In genomic region chr1:98003442-98003841, GRCh38 we compare ENCODE assay signal across 23 cellular contexts.
DNase-seq lines count a peak whose midpoint lies in the region; ATAC-seq, FAIRE-seq and TF ChIP-seq lines count a peak whose summit lies in the region.
"Had no signal": no experiment of that assay in that cellular context is flagged by ENCODE, and none has a peak within 500 bp of the region (broad histone marks: within the 10 kb centered on the region; RNA-seq: fewer than 3 reads in every experiment).

No MANE protein-coding gene starts in this region.

- no peak overlapping the region for H3K4me3 Mint-ChIP-seq in stimulated activated memory B cell treated with anti-CD40 and anti-IgM and Interleukin-4, amounts not matched to agents 10 μg/mL and 1 μg/mL and 100 μg/mL, for 72 hours
- H3K4me3 Mint-ChIP-seq: CD4-positive, CD25-positive, alpha-beta regulatory T cell; T-helper 1 cell treated with Interleukin-12 subunit alpha and Interleukin-12 subunit beta and Interleukin-4 antibody, amounts not matched to agents 30 μg/mL and 1 μg/mL, for 36 hours had no signal

- TF ChIP-seq CTCF in A549 (IDR thresholded peaks at IDR 0.05) (no peak), PC-3 (conservative IDR thresholded peaks at IDR 0.05; ENCODE audit: low read depth, low read length) (no peak)

- intact Hi-C loops in PC-3 (cut with micrococcal nuclease) (loop anchor here (5.0 kb wide), 1 partner anchor 329 kb away; no protein-coding TSS in a partner anchor), left ventricle myocardium superior (cut with micrococcal nuclease) (no loop called here)

- H3K27me3 ChIP-seq in PC-3 (ENCODE audit: low read length): no peaks in the 10 kb centered on the region
- H3K27me3 ChIP-seq: BE2C, SJSA1 had no signal

- 0% methylated on average over 1 of the region's 1 CpG for WGBS in A549 (ENCODE audit: missing lambda C conversion rate)

- no peaks in the 10 kb centered on the region for H3K9me3 Mint-ChIP-seq in stimulated activated memory B cell treated with anti-CD40 and anti-IgM and Interleukin-4, amounts not matched to agents 10 μg/mL and 1 μg/mL and 100 μg/mL, for 72 hours
- H3K9me3 Mint-ChIP-seq: T-helper 1 cell treated with Interleukin-12 subunit alpha and Interleukin-12 subunit beta and Interleukin-4 antibody, amounts not matched to agents 30 μg/mL and 1 μg/mL, for 36 hours had no signal

- H3K4me3 ChIP-seq in A549 (no peak overlapping the region), PC-3 (ENCODE audit: low read length) (no peak overlapping the region)
- H3K4me3 ChIP-seq: SJSA1 had no signal

- H3K4me1 Mint-ChIP-seq in stimulated activated memory B cell treated with anti-CD40 and anti-IgM and Interleukin-4, amounts not matched to agents 10 μg/mL and 1 μg/mL and 100 μg/mL, for 72 hours: no peaks in the 10 kb centered on the region

- CTCF ChIA-PET in A549 (lab: Yijun Ruan, JAX) (interaction anchor here (0.6 to 1.6 kb wide), 4 partner anchors 40 to 452 kb away, joined by 3 to 4 read pairs (median 4); no protein-coding TSS in a partner anchor), PC-3 (lab: Charles Lee) (no interaction called here)

- no peak for FAIRE-seq in A549 (lab: Jason Lieb, UNC)

- TF ChIP-seq EP300 in A549 (IDR thresholded peaks at IDR 0.05): no peak

- H3K9me2 ChIP-seq in PC-3 (replicated peaks; ENCODE audit: low read length): no peaks in the 10 kb centered on the region

- H3K27ac Mint-ChIP-seq in stimulated activated memory B cell treated with anti-CD40 and anti-IgM and Interleukin-4, amounts not matched to agents 10 μg/mL and 1 μg/mL and 100 μg/mL, for 72 hours: no peak overlapping the region
- H3K27ac Mint-ChIP-seq: CD4-positive, CD25-positive, alpha-beta regulatory T cell; T-helper 1 cell treated with Interleukin-12 subunit alpha and Interleukin-12 subunit beta and Interleukin-4 antibody, amounts not matched to agents 30 μg/mL and 1 μg/mL, for 36 hours had no signal

- peaks cover 69% of the 10 kb centered on the region for H3K4me1 ChIP-seq in A549
- peaks cover 42% of the 10 kb centered on the region for H3K4me1 ChIP-seq in PC-3 (ENCODE audit: insufficient read depth, low read length)
- H3K4me1 ChIP-seq: BE2C had no signal

- H3K9me3 ChIP-seq in A549 (no peaks in the 10 kb centered on the region), PC-3 (ENCODE audit: low read length) (no peaks in the 10 kb centered on the region)
- H3K9me3 ChIP-seq: BE2C, SJSA1 had no signal

- H3K36me3 Mint-ChIP-seq in stimulated activated memory B cell treated with anti-CD40 and anti-IgM and Interleukin-4, amounts not matched to agents 10 μg/mL and 1 μg/mL and 100 μg/mL, for 72 hours: no peaks in the 10 kb centered on the region
- H3K36me3 Mint-ChIP-seq: CD4-positive, CD25-positive, alpha-beta regulatory T cell had no signal

- no TSS peak for BruUV-seq in PC-3 (replicated peaks; lab: Mats Ljungman, UMichigan)

- no peaks in the 10 kb centered on the region for H3K36me3 ChIP-seq in PC-3 (ENCODE audit: low read depth, low read length)
- H3K36me3 ChIP-seq: BE2C, SJSA1 had no signal

- POLR2A ChIA-PET in A549 (lab: Yijun Ruan, JAX) (no interaction called here), PC-3 (lab: Charles Lee; ENCODE audit: unreplicated experiment) (no interaction called here)

- DNase-seq in A549 (ENCODE audit: low read depth in 1 of 2, low spot score in 1 of 2) (no peak), HT-29 (ENCODE audit: low spot score) (peak; percentile 34), kidney tubule cell (ENCODE audit: low spot score) (peak; percentile 22), AG20443 (ENCODE audit: low spot score) (no peak), PC-3 (no peak), left ventricle myocardium superior (no peak)
- DNase-seq: 8988T; BE2C; CD4-positive, CD25-positive, alpha-beta regulatory T cell; EL; IMR-90; NCI-H1092 treated with DMSO at 0.1 percent for 48 hours; NCI-H146; NCI-H2029; NCI-H226; NCI-H524; NCI-H82 had no signal

- H3K9ac ChIP-seq in PC-3 (ENCODE audit: low read length): no peak overlapping the region
- H3K9ac ChIP-seq: KMS-11 had no signal

- H3K4me2 ChIP-seq in A549: peak overlapping the region; percentile 77
- H3K4me2 ChIP-seq in PC-3 (ENCODE audit: low read length): no peak overlapping the region
- H3K4me2 ChIP-seq: KMS-11 had no signal

- H3K27ac ChIP-seq in A549 (peak overlapping the region; percentile 31 to 34; a peak in 3 of 6 replicates), PC-3 (ENCODE audit: low read length) (no peak overlapping the region)
- H3K27ac ChIP-seq: KMS-11, SJSA1 had no signal

- H3F3A ChIP-seq in PC-3 (ENCODE audit: low read length, unreplicated experiment): no peaks in the 10 kb centered on the region

- no peak overlapping the region for H2AFZ ChIP-seq in PC-3 (ENCODE audit: low read length)

- 0 out of 6 replicates have a peak, but pooled peaks of 1 of the 2 experiments have one; percentile 39 for ATAC-seq in A549
- ATAC-seq in GM18907 (IDR thresholded peaks at IDR 0.05; ENCODE audit: unreplicated experiment): peak; percentile 77
- ATAC-seq in PC-3: no peak
- ATAC-seq in stimulated activated memory B cell treated with anti-CD40 and anti-IgM and Interleukin-4, amounts not matched to agents 10 μg/mL and 1 μg/mL and 100 μg/mL, for 72 hours: no peak
- no peak for ATAC-seq in left ventricle myocardium superior
- ATAC-seq: Right ventricle myocardium inferior had no signal

- TF ChIP-seq RAD21 in A549 (conservative IDR thresholded peaks at IDR 0.05 in 1 of 2, IDR thresholded peaks at IDR 0.05 in 1 of 2): no peak

- TF ChIP-seq POLR2A in A549 (IDR thresholded peaks at IDR 0.05; ENCODE audit: low read length): no peak

- no peaks in the 10 kb centered on the region for H4K20me1 ChIP-seq in PC-3 (ENCODE audit: low read length)

- no peaks in the 10 kb centered on the region for H3K79me2 ChIP-seq in PC-3 (ENCODE audit: low read length)

- H3K27me3 Mint-ChIP-seq in stimulated activated memory B cell treated with anti-CD40 and anti-IgM and Interleukin-4, amounts not matched to agents 10 μg/mL and 1 μg/mL and 100 μg/mL, for 72 hours: no peaks in the 10 kb centered on the region

TF ChIP-seq in A549, 52 proteins besides CTCF, POLR2A, EP300 and RAD21:
- TF ChIP-seq ESRRA (IDR thresholded peaks at IDR 0.05; ENCODE audit: borderline replicate concordance, low read length) (no peak), TP53 (CRISPR knock-in tag; IDR thresholded peaks at IDR 0.05) (no peak)

Comparison
In these comparisons a context has a peak if more than half of its experiments do, and no peak if none do; other contexts are left out.
1. DNase-seq: peak in HT-29 (single experiment) and kidney tubule cell (single experiment); none in A549 (0 of 2), AG20443 (single experiment), PC-3 (single experiment) and left ventricle myocardium superior (single experiment).